10 cellular contexts compared by ENCODE assay signal in the genomic region with DNA sequence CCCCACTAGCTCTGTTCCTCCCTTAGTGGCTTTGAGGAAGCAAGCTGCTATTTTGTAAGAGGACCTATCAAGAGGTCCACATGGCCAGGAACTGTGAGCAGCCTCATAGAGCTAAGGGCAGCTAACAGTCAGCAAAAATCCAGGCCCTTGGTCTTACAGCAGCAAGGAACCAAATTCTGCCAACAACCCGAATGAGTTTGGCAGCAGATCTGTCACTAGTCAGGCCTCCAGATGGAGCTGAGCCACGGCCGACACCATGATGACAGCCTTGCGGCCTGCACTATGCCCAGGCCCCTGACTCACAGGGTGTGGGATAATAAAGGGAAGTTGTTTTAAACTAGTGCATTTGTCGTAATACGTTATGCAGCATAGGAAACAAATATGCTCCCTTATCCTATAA. TPM values are rescaled to one million over a fixed set of nuclear protein-coding genes. Genes with fewer than 3 reads are reported as not detected.
A peak's percentile ranks its signal among the peaks of the same experiment; 100 is the strongest.
DNase-seq lines count a peak whose midpoint lies in the region; ATAC-seq and TF ChIP-seq lines count a peak whose summit lies in the region.
"Had no signal": no experiment of that assay in that cellular context is flagged by ENCODE, and none has a peak within 500 bp of the region (broad histone marks: within the 10 kb centered on the region; RNA-seq: fewer than 3 reads in every experiment).

No MANE protein-coding gene starts in this region.

- H3K27me3 ChIP-seq in HL-60 (ENCODE audit: insufficient read depth, poor library complexity, severe bottlenecking) (no peaks in the 10 kb centered on the region), right atrium auricular region (no peaks in the 10 kb centered on the region), smooth muscle cell (ENCODE audit: low read depth) (no peaks in the 10 kb centered on the region)

- H3K9ac ChIP-seq in smooth muscle cell (ENCODE audit: low read depth), result no peak overlapping the region

- DNase-seq in HL-60 (ENCODE audit: low read depth in 1 of 2, low spot score in 1 of 2), result peak; percentile 82 to 94
- DNase-seq in astrocyte of the cerebellum (ENCODE audit: low read depth), result peak; percentile 98
- DNase-seq in right atrium auricular region (ENCODE audit: low spot score), result peak; percentile 97
- peak; percentile 31 for DNase-seq in smooth muscle cell (lab: John Stamatoyannopoulos, UW; ENCODE audit: unreplicated experiment)
- DNase-seq in NCI-H128 (lab: John Stamatoyannopoulos, UW; ENCODE audit: unreplicated experiment), result no peak
- DNase-seq: activated CD4-positive, alpha-beta T cell treated with anti-CD3 and anti-CD28 coated beads for 36 hours had no signal

- H3K4me2 ChIP-seq in smooth muscle cell, result no peak overlapping the region

- H3K9me3 ChIP-seq in right atrium auricular region (no peaks in the 10 kb centered on the region), smooth muscle cell (replicated peaks; ENCODE audit: low read depth) (no peaks in the 10 kb centered on the region)

- ATAC-seq in GM19395 (IDR thresholded peaks at IDR 0.05; ENCODE audit: unreplicated experiment) (no peak), GM18858 (IDR thresholded peaks at IDR 0.05; ENCODE audit: unreplicated experiment) (no peak), GM21390 (IDR thresholded peaks at IDR 0.05; ENCODE audit: unreplicated experiment) (no peak)
- ATAC-seq: activated CD4-positive, alpha-beta T cell treated with anti-CD3 and anti-CD28 coated beads for 36 hours; HCT116 had no signal

- H3K27ac ChIP-seq in HL-60 (replicated peaks) (peak overlapping the region; percentile 85), right atrium auricular region (peak overlapping the region; percentile 62 to 79), smooth muscle cell (ENCODE audit: low read depth) (peak overlapping the region; percentile 62)

- no peaks in the 10 kb centered on the region for H4K20me1 ChIP-seq in smooth muscle cell (ENCODE audit: low read depth)

- TF ChIP-seq CTCF in HL-60 (IDR thresholded peaks at IDR 0.05; ENCODE audit: insufficient read depth, low read length), result no peak
- no peak for TF ChIP-seq CTCF in astrocyte of the cerebellum (IDR thresholded peaks at IDR 0.05; ENCODE audit: low read depth, low read length, missing control alignments)
- no peak for TF ChIP-seq CTCF in right atrium auricular region (IDR thresholded peaks at IDR 0.05)
- no peak for TF ChIP-seq CTCF in smooth muscle cell (IDR thresholded peaks at IDR 0.05; ENCODE audit: borderline replicate concordance, insufficient read depth, poor library complexity, severe bottlenecking)

- 16% methylated on average over 6 of the region's 6 CpGs for WGBS in smooth muscle cell (ENCODE audit: low lambda C conversion rate)

- H3K4me1 ChIP-seq in right atrium auricular region (no peaks in the 10 kb centered on the region), smooth muscle cell (ENCODE audit: low read depth) (no peaks in the 10 kb centered on the region)

- no peak overlapping the region for H3K4me3 ChIP-seq in HL-60 (replicated peaks; ENCODE audit: insufficient read depth, low read length)
- no peak overlapping the region for H3K4me3 ChIP-seq in astrocyte of the cerebellum (ENCODE audit: low read depth, low read length)
- H3K4me3 ChIP-seq in right atrium auricular region, result no peak overlapping the region
- H3K4me3 ChIP-seq in smooth muscle cell, result no peak overlapping the region

- peak overlapping the region; percentile 46 for H2AFZ ChIP-seq in smooth muscle cell (ENCODE audit: low read depth)

- no peaks in the 10 kb centered on the region for H3K79me2 ChIP-seq in smooth muscle cell (ENCODE audit: low read depth)

- in situ Hi-C loops in astrocyte of the cerebellum (cut with HindIII; ENCODE audit: low sequenced_read_pairs), result no loop called here

- no peaks in the 10 kb centered on the region for H3K36me3 ChIP-seq in right atrium auricular region
- H3K36me3 ChIP-seq in smooth muscle cell (ENCODE audit: low read depth), result no peaks in the 10 kb centered on the region

- H3F3A ChIP-seq in smooth muscle cell (ENCODE audit: low read depth), result no peaks in the 10 kb centered on the region

RNA-seq across cellular contexts. Expression of a gene that starts 28.0 kb away (rescaled TPM):
- total RNA-seq in right atrium auricular region, result 100 to 1,000 TPM; 244 to 279 TPM
- 459 and 461 TPM in 2 replicates for total RNA-seq in smooth muscle cell
- polyA plus RNA-seq in smooth muscle cell, result 426 and 430 TPM in 2 replicates

RNA-seq across cellular contexts. Expression of a gene that starts 35.3 kb away (rescaled TPM):
- total RNA-seq in right atrium auricular region (10 to 100 TPM; 15.5 to 16.3 TPM), smooth muscle cell (30.5 and 33.3 TPM in 2 replicates)
- 15.1 and 20.2 TPM in 2 replicates for polyA plus RNA-seq in smooth muscle cell
